ENCODE assay signal across 10 cellular contexts in genomic region chr16:58057784-58058183, GRCh38.
"Had no signal": no experiment of that assay in that cellular context is flagged by ENCODE, and none has a peak within 500 bp of the region (broad histone marks: within the 10 kb centered on the region; RNA-seq: fewer than 3 reads in every experiment).

No MANE protein-coding gene starts in this region.

- FAIRE-seq: H1, H54 had no signal

- H3K9me3 Mint-ChIP-seq: GM23338, H9, HFFc6 had no signal

- H3K27ac Mint-ChIP-seq: GM23338, H9, HFFc6 had no signal

- ATAC-seq: GM23338, HCT116 had no signal

- H3K9me3 ChIP-seq: HAP-1 had no signal

- DNase-seq: GM23248, GOT3, H9, HCEC 1CT, HFFc6 had no signal

- H3K4me3 ChIP-seq: GM23248, GM23338, HAP-1 had no signal

- H3K4me1 ChIP-seq: HAP-1 had no signal

- H3K4me3 Mint-ChIP-seq: GM23338, H9, HFFc6 had no signal

- H2AFZ ChIP-seq: GM23248, GM23338 had no signal

- H3K4me2 ChIP-seq: GM23338 had no signal

- H3K9ac ChIP-seq: GM23248 had no signal

- H3K27ac ChIP-seq: GM23248 had no signal

- H3K36me3 ChIP-seq: HAP-1 had no signal
